ENCODE assay signal across 30 cellular contexts in the genomic region with DNA sequence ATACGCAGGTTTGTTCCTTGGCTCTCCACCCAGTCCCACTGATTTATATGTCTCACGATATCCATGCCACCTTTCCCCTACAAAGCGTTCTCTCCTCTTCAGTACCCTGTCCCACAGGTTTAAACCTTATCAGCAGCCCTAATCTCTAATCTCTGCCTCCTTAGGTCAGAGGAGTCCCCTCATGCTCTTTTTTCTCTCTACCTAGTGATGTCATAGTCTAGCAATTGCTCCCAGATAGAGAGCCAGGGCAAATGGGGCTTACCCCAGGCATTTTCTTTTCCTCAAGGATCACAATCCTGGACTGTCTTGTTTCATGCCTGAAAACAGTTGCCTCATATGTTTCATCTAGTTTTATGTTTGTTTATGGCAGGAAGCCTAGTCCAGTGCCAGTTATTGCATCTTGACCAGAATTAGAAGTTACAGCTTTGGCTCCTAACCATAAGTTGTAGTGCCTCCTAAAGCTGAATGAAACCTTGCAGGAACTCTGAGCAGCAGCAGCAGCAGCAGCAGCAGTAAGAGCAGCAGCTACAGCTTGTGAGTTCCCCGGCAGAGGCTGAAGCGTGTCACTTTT. TPM values are rescaled to one million over a fixed set of nuclear protein-coding genes. Genes with fewer than 3 reads are reported as not detected.
DNase-seq lines count a peak whose midpoint lies in the region; ATAC-seq and TF ChIP-seq lines count a peak whose summit lies in the region.
"Had no signal": no experiment of that assay in that cellular context is flagged by ENCODE, and none has a peak within 500 bp of the region (broad histone marks: within the 10 kb centered on the region; RNA-seq: fewer than 3 reads in every experiment).

No MANE protein-coding gene starts in this region.

- intact Hi-C loops in left lung (cut with DNase I), result no loop called here
- intact Hi-C loops in upper lobe of right lung (cut with DNase I), result no loop called here

- H3K27ac ChIP-seq in left lung (no peak overlapping the region), upper lobe of right lung (no peak overlapping the region)
- H3K27ac ChIP-seq: 22Rv1, breast epithelium, left ventricle myocardium inferior, pancreas, right atrium auricular region, SJSA1, thoracic aorta had no signal

- H3K36me3 ChIP-seq in left lung (no peaks in the 10 kb centered on the region), upper lobe of right lung (no peaks in the 10 kb centered on the region)
- H3K36me3 ChIP-seq: BE2C, breast epithelium, left ventricle myocardium inferior, pancreas, right atrium auricular region, SJSA1, thoracic aorta had no signal

- H3K4me3 ChIP-seq in choroid plexus epithelial cell (ENCODE audit: low read depth, low read length), result no peak overlapping the region
- no peak overlapping the region for H3K4me3 ChIP-seq in left lung
- H3K4me3 ChIP-seq in upper lobe of right lung, result no peak overlapping the region
- H3K4me3 ChIP-seq: breast epithelium, left ventricle myocardium inferior, pancreas, right atrium auricular region, SJSA1, thoracic aorta had no signal

- TF ChIP-seq CTCF in choroid plexus epithelial cell (conservative IDR thresholded peaks at IDR 0.05; ENCODE audit: low read depth, low read length) (no peak), left lung (IDR thresholded peaks at IDR 0.05) (no peak), upper lobe of right lung (IDR thresholded peaks at IDR 0.05) (no peak)

- H3K27me3 ChIP-seq in left lung (no peaks in the 10 kb centered on the region), upper lobe of right lung (no peaks in the 10 kb centered on the region)
- H3K27me3 ChIP-seq: BE2C, breast epithelium, pancreas, right atrium auricular region had no signal

- H3K4me1 ChIP-seq in left lung (peaks cover 0 to 7% of the 10 kb centered on the region in 2 donors), upper lobe of right lung (no peaks in the 10 kb centered on the region)
- H3K4me1 ChIP-seq: breast epithelium, left ventricle myocardium inferior, pancreas, right atrium auricular region, SJSA1 had no signal

- H3K9me3 ChIP-seq in left lung, result no peaks in the 10 kb centered on the region
- no peaks in the 10 kb centered on the region for H3K9me3 ChIP-seq in upper lobe of right lung
- H3K9me3 ChIP-seq: BE2C, breast epithelium, left ventricle myocardium inferior, pancreas, right atrium auricular region, SJSA1, thoracic aorta had no signal

- DNase-seq in NCI-H82 (lab: John Stamatoyannopoulos, UW) (peak; percentile 25), NCI-H82 treated with DMSO at 0.1 percent for 48 hours (lab: John Stamatoyannopoulos, UW; ENCODE audit: unreplicated experiment) (no peak), choroid plexus epithelial cell (ENCODE audit: low read depth) (peak; percentile 9), left lung (no peak), upper lobe of right lung (no peak), NCI-H345 treated with DMSO at 0.1 percent for 48 hours (lab: John Stamatoyannopoulos, UW; ENCODE audit: unreplicated experiment) (no peak), NCI-H2196 treated with DMSO at 0.1 percent for 48 hours (lab: John Stamatoyannopoulos, UW; ENCODE audit: unreplicated experiment) (no peak)
- DNase-seq: activated CD4-positive, alpha-beta T cell treated with anti-CD3 and anti-CD28 coated beads for 36 hours; activated naive CD4-positive, alpha-beta T cell treated with Interleukin-2 at 50 U/mL for 16 hours; activated T-cell treated with anti-CD3 and anti-CD28 coated beads, Interleukin-2, amount 50 U/mL, for 72 hours; amniotic stem cell; BE2C; hypothalamus; Karpas-422; left ventricle myocardium inferior; midbrain; MV-4-11; NCI-H2171 treated with DMSO at 0.1 percent for 48 hours; NCI-H526 treated with DMSO at 0.1 percent for 48 hours; pancreas; stimulated activated CD4-positive, alpha-beta T cell treated with anti-CD3 and anti-CD28 coated beads, Interleukin-12 subunit alpha, Interleukin-12 subunit beta, amount 100 ng/mL, for 4 hours; stimulated activated CD4-positive, alpha-beta T cell treated with anti-CD3 and anti-CD28 coated beads, Interleukin-4, amount 100 ng/mL, for 4 hours; stimulated activated naive CD4-positive, alpha-beta T cell treated with Interleukin-2 at 50 U/mL for 16 hours had no signal

- ATAC-seq in left lung, result peak; percentile 41
- ATAC-seq in upper lobe of right lung, result peak; percentile 53
- ATAC-seq in HG03135 (IDR thresholded peaks at IDR 0.05; ENCODE audit: unreplicated experiment), result no peak
- ATAC-seq: activated CD4-positive, alpha-beta T cell treated with anti-CD3 and anti-CD28 coated beads for 36 hours; activated T-cell treated with anti-CD3 and anti-CD28 coated beads, Interleukin-2, amount 50 U/mL, for 72 hours; natural killer cell treated with Interleukin-12 subunit alpha and Interleukin-12 subunit beta and Interleukin-15 and Interleukin-18, amount 100 ng/mL, for 72 hours had no signal

RNA-seq across cellular contexts. Expression of a gene that starts 26.6 kb away (rescaled TPM):
- total RNA-seq in left lung (10 to 100 TPM; 54.2 to 58.2 TPM), upper lobe of right lung (64.4 TPM)

Comparison
In these comparisons a context has a peak if more than half of its experiments do, and no peak if none do; other contexts are left out.
1. DNase-seq: peak in NCI-H82 (single experiment) and choroid plexus epithelial cell (single experiment); none in NCI-H82 treated with DMSO at 0.1 percent for 48 hours (single experiment), left lung (0 of 2), upper lobe of right lung (single experiment), NCI-H345 treated with DMSO at 0.1 percent for 48 hours (single experiment) and NCI-H2196 treated with DMSO at 0.1 percent for 48 hours (single experiment).